ENCODE assay signal across 8 cellular contexts in genomic region chr6:109304284-109305015, GRCh38.
DNase-seq lines count a peak whose midpoint lies in the region; ATAC-seq and TF ChIP-seq lines count a peak whose summit lies in the region.
"Had no signal": no experiment of that assay in that cellular context is flagged by ENCODE, and none has a peak within 500 bp of the region (broad histone marks: within the 10 kb centered on the region; RNA-seq: fewer than 3 reads in every experiment).

No MANE protein-coding gene starts in this region.

- H3K4me3 ChIP-seq in WERI-Rb-1 (ENCODE audit: low read depth, low read length) (no peak overlapping the region), parathyroid adenoma (ENCODE audit: low read depth, low read length) (no peak overlapping the region)
- H3K4me3 ChIP-seq: pancreas had no signal

- ATAC-seq in GM19438 (IDR thresholded peaks at IDR 0.05; ENCODE audit: low read depth, unreplicated experiment) (peak; percentile 70), HG03139 (IDR thresholded peaks at IDR 0.05; ENCODE audit: unreplicated experiment) (peak; percentile 54)

- TF ChIP-seq CTCF in WERI-Rb-1 (IDR thresholded peaks at IDR 0.05; ENCODE audit: low read depth, low read length) (no peak), parathyroid adenoma (IDR thresholded peaks at IDR 0.05) (no peak)

- DNase-seq in WERI-Rb-1, result peak; percentile 27
- no peak for DNase-seq in foreskin melanocyte
- DNase-seq in amygdala (lab: John Stamatoyannopoulos, UW), result no peak
- DNase-seq in activated naive CD4-positive, alpha-beta T cell treated with Interleukin-2 at 50 U/mL for 16 hours, result no peak

- H3K4me2 ChIP-seq in parathyroid adenoma (ENCODE audit: low read length), result peak overlapping the region; percentile 28

- H3K27ac ChIP-seq in WERI-Rb-1 (no peak overlapping the region), parathyroid adenoma (peak overlapping the region; percentile 41)

- H3K9ac ChIP-seq in parathyroid adenoma, result no peak overlapping the region

- H3K4me1 ChIP-seq in parathyroid adenoma, result peaks cover 3% of the 10 kb centered on the region

- H3K27me3 ChIP-seq in WERI-Rb-1 (ENCODE audit: insufficient read depth, low read depth, severe bottlenecking) (no peaks in the 10 kb centered on the region), parathyroid adenoma (ENCODE audit: control insufficient read depth, insufficient read depth, low read length) (no peaks in the 10 kb centered on the region)
- H3K27me3 ChIP-seq: pancreas had no signal

- peak overlapping the region; percentile 43 for H2AFZ ChIP-seq in parathyroid adenoma

- H3K36me3 ChIP-seq in WERI-Rb-1 (no peaks in the 10 kb centered on the region), parathyroid adenoma (ENCODE audit: control insufficient read depth, insufficient read depth, low read length) (no peaks in the 10 kb centered on the region)
- H3K36me3 ChIP-seq: pancreas had no signal

- no peaks in the 10 kb centered on the region for H3K79me2 ChIP-seq in parathyroid adenoma

- no peaks in the 10 kb centered on the region for H3K9me3 ChIP-seq in WERI-Rb-1 (ENCODE audit: severe bottlenecking)
- H3K9me3 ChIP-seq in parathyroid adenoma (ENCODE audit: control insufficient read depth, low read length), result no peaks in the 10 kb centered on the region
- H3K9me3 ChIP-seq: pancreas had no signal
